Comparison of ENCODE assay signal across 16 cellular contexts in genomic region chr3:177286034-177286433, GRCh38.
DNase-seq lines count a peak whose midpoint lies in the region; ATAC-seq and TF ChIP-seq lines count a peak whose summit lies in the region.
"Had no signal": no experiment of that assay in that cellular context is flagged by ENCODE, and none has a peak within 500 bp of the region (broad histone marks: within the 10 kb centered on the region; RNA-seq: fewer than 3 reads in every experiment).

No MANE protein-coding gene starts in this region.

- no peaks in the 10 kb centered on the region for H3K36me3 ChIP-seq in PC-3 (ENCODE audit: low read depth, low read length)
- H3K36me3 ChIP-seq in hepatocyte (replicated peaks; ENCODE audit: insufficient read depth, low read depth): no peaks in the 10 kb centered on the region
- H3K36me3 ChIP-seq in thyroid gland: no peaks in the 10 kb centered on the region
- no peaks in the 10 kb centered on the region for H3K36me3 ChIP-seq in stomach
- H3K36me3 ChIP-seq: ovary had no signal

- peaks cover 15% of the 10 kb centered on the region for H3K4me1 ChIP-seq in PC-3 (ENCODE audit: insufficient read depth, low read length)
- H3K4me1 ChIP-seq in hepatocyte (ENCODE audit: insufficient read depth): peaks cover 10% of the 10 kb centered on the region
- peaks cover 14 to 15% of the 10 kb centered on the region in 2 donors for H3K4me1 ChIP-seq in thyroid gland
- H3K4me1 ChIP-seq in stomach: peaks cover 0 to 24% (median 5%) of the 10 kb centered on the region in 4 donors

- H3K4me3 ChIP-seq in PC-3 (ENCODE audit: low read length) (no peak overlapping the region), hepatocyte (no peak overlapping the region), thyroid gland (replicated peaks in 1 of 3) (no peak overlapping the region), stomach (no peak overlapping the region)
- H3K4me3 ChIP-seq: ovary had no signal

- no peak for TF ChIP-seq EP300 in stomach (IDR thresholded peaks at IDR 0.05)

- H3K27me3 ChIP-seq in PC-3 (ENCODE audit: low read length): no peaks in the 10 kb centered on the region
- H3K27me3 ChIP-seq in hepatocyte: no peaks in the 10 kb centered on the region
- H3K27me3 ChIP-seq in thyroid gland: no peaks in the 10 kb centered on the region
- no peaks in the 10 kb centered on the region for H3K27me3 ChIP-seq in stomach
- H3K27me3 ChIP-seq: ovary had no signal

- H3K9ac ChIP-seq in PC-3 (ENCODE audit: low read length): no peak overlapping the region

- H4K20me1 ChIP-seq in PC-3 (ENCODE audit: low read length) (no peaks in the 10 kb centered on the region), hepatocyte (ENCODE audit: insufficient read depth, poor library complexity, severe bottlenecking) (no peaks in the 10 kb centered on the region)

- POLR2A ChIA-PET in PC-3 (lab: Charles Lee; ENCODE audit: unreplicated experiment): no interaction called here

- no peaks in the 10 kb centered on the region for H3F3A ChIP-seq in PC-3 (ENCODE audit: low read length, unreplicated experiment)

- H3K79me2 ChIP-seq in PC-3 (ENCODE audit: low read length): no peaks in the 10 kb centered on the region
- no peaks in the 10 kb centered on the region for H3K79me2 ChIP-seq in hepatocyte

- 42% methylated on average over 2 of the region's 2 CpGs for WGBS in hepatocyte (ENCODE audit: low lambda C conversion rate, missing lambda C conversion rate)
- 88 to 98% methylated on average over 2 of the region's 2 CpGs for WGBS in thyroid gland, 2 donors
- WGBS in stomach, 5 donors: 82 to 98% (median 93%) methylated on average over 2 of the region's 2 CpGs

- intact Hi-C loops in PC-3 (cut with micrococcal nuclease) (loop anchor here (2.0 kb wide), 1 partner anchor 73 kb away; no protein-coding TSS in a partner anchor), thyroid gland (cut with DNase I) (no loop called here), stomach (cut with DNase I; ENCODE audit: low total_unique reads) (no loop called here)

- ATAC-seq in PC-3: peak; percentile 91
- ATAC-seq: activated CD8-positive, alpha-beta T cell treated with anti-CD3 and anti-CD28 coated beads, Interleukin-2, amount 10 ng/mL, durations not matched to agents 7 days and 5 days had no signal

- H3K9me3 ChIP-seq in PC-3 (ENCODE audit: low read length) (no peaks in the 10 kb centered on the region), hepatocyte (ENCODE audit: low read depth) (no peaks in the 10 kb centered on the region), thyroid gland (no peaks in the 10 kb centered on the region), stomach (no peaks in the 10 kb centered on the region)
- H3K9me3 ChIP-seq: ovary had no signal

- H3K9me2 ChIP-seq in PC-3 (replicated peaks; ENCODE audit: low read length): no peaks in the 10 kb centered on the region
- H3K9me2 ChIP-seq in hepatocyte (replicated peaks; ENCODE audit: insufficient read depth): no peaks in the 10 kb centered on the region

- H3K4me2 ChIP-seq in PC-3 (ENCODE audit: low read length) (peak overlapping the region; percentile 38; the same call in 1 of the 2 replicates), hepatocyte (no peak overlapping the region)

- H2AFZ ChIP-seq in PC-3 (ENCODE audit: low read length): no peak overlapping the region
- no peak overlapping the region for H2AFZ ChIP-seq in hepatocyte

- TF ChIP-seq POLR2A in thyroid gland (IDR thresholded peaks at IDR 0.05) (no peak), stomach (IDR thresholded peaks at IDR 0.05) (no peak)

- TF ChIP-seq CTCF in PC-3 (conservative IDR thresholded peaks at IDR 0.05; ENCODE audit: low read depth, low read length): no peak
- no peak for TF ChIP-seq CTCF in hepatocyte (IDR thresholded peaks at IDR 0.05; ENCODE audit: poor library complexity)
- no peak for TF ChIP-seq CTCF in thyroid gland (IDR thresholded peaks at IDR 0.05)
- TF ChIP-seq CTCF in stomach (IDR thresholded peaks at IDR 0.05): no peak

- DNase-seq in NCI-H748 (lab: John Stamatoyannopoulos, UW; ENCODE audit: unreplicated experiment): peak; percentile 7
- no peak for DNase-seq in NCI-H748 treated with DMSO at 0.1 percent for 48 hours (lab: John Stamatoyannopoulos, UW)
- DNase-seq in PC-3: peak; percentile 93
- DNase-seq in hepatocyte (ENCODE audit: low spot score): peak; percentile 60
- peak in 1 of 2 donors; percentile 1 for DNase-seq in thyroid gland
- no peak for DNase-seq in stomach
- no peak for DNase-seq in dedifferentiated amniotic fluid mesenchymal stem cell (ENCODE audit: extremely low spot score)
- no peak for DNase-seq in globus pallidus (ENCODE audit: low spot score)
- DNase-seq: activated CD8-positive, alpha-beta T cell treated with anti-CD3 and anti-CD28 coated beads, Interleukin-2, amount 10 ng/mL, durations not matched to agents 7 days and 5 days; HCEC 1CT; NCI-H1092; NCI-H82; ovary; SHP77 treated with DMSO at 0.1 percent for 48 hours; stimulated activated CD4-positive, alpha-beta T cell treated with anti-CD3 and anti-CD28 coated beads, Interleukin-12 subunit alpha, Interleukin-12 subunit beta, amount 100 ng/mL, for 4 hours; substantia nigra had no signal

- CTCF ChIA-PET in PC-3 (lab: Charles Lee): no interaction called here

- H3K27ac ChIP-seq in PC-3 (ENCODE audit: low read length): peak overlapping the region; percentile 69
- peak overlapping the region; percentile 84 for H3K27ac ChIP-seq in hepatocyte
- H3K27ac ChIP-seq in thyroid gland: peak overlapping the region in 2 of 3 donors; percentile 31 to 32
- H3K27ac ChIP-seq in stomach: no peak overlapping the region
- H3K27ac ChIP-seq: ovary had no signal

- BruUV-seq in PC-3 (replicated peaks; lab: Mats Ljungman, UMichigan): no TSS peak

Comparison
In these comparisons a context has a peak if more than half of its experiments do, and no peak if none do; other contexts are left out.
1. DNase-seq: peak in NCI-H748 (single experiment), PC-3 (single experiment) and hepatocyte (single experiment); none in NCI-H748 treated with DMSO at 0.1 percent for 48 hours (single experiment), stomach (single experiment), dedifferentiated amniotic fluid mesenchymal stem cell (single experiment) and globus pallidus (single experiment).
2. H3K27ac ChIP-seq: peak in PC-3 (single experiment), hepatocyte (single experiment) and thyroid gland (2 of 3); none in stomach (0 of 5).